ENCODE assay signal across 8 cellular contexts in genomic region chr3:94336076-94336741, GRCh38.
DNase-seq lines count a peak whose midpoint lies in the region; ATAC-seq and TF ChIP-seq lines count a peak whose summit lies in the region.

No MANE protein-coding gene starts in this region.

- no peak overlapping the region for H3K4me3 Mint-ChIP-seq in WTC11

- ATAC-seq in WTC11 (peak; percentile 99), GM21619 (IDR thresholded peaks at IDR 0.05; ENCODE audit: unreplicated experiment) (no peak), HG03439 (IDR thresholded peaks at IDR 0.05; ENCODE audit: unreplicated experiment) (no peak)

- POLR2A ChIA-PET in WTC11 (lab: Charles Lee) = no interaction called here

- H3K27ac Mint-ChIP-seq in WTC11 = no peak overlapping the region

- H3K4me1 Mint-ChIP-seq in WTC11 = peaks cover 8% of the 10 kb centered on the region

- peaks cover 5% of the 10 kb centered on the region; the same call in 1 of the 2 replicates for H3K9me3 Mint-ChIP-seq in WTC11

- peak; percentile 29; the same call in 1 of the 2 replicates for TF ChIP-seq CTCF in WTC11 (IDR thresholded peaks at IDR 0.05)

- no peaks in the 10 kb centered on the region for H3K27me3 Mint-ChIP-seq in WTC11 (ENCODE audit: low read depth)

- DNase-seq in AG08395 (ENCODE audit: low spot score) (peak; percentile 2), HS-27A (ENCODE audit: low read depth) (peak; percentile 48), WTC11 (ENCODE audit: low spot score) (no peak), iPS-NIHi7 (ENCODE audit: extremely low spot score) (peak; percentile 68), SHP77 treated with DMSO at 0.1 percent for 48 hours (lab: John Stamatoyannopoulos, UW) (no peak), mesenteric fat pad (ENCODE audit: low spot score) (no peak)

- CTCF ChIA-PET in WTC11 (lab: Charles Lee) = interaction anchor here (0.9 to 1.6 kb wide), 3 partner anchors 32 to 86 kb away, joined by 3 to 8 read pairs (median 3); no protein-coding TSS in a partner anchor

- H3K36me3 Mint-ChIP-seq in WTC11 = no peaks in the 10 kb centered on the region

TF ChIP-seq in WTC11, 78 proteins besides CTCF, POLR2A, EP300 and RAD21:
- no peak for TF ChIP-seq JAZF1 (CRISPR knock-in tag; IDR thresholded peaks at IDR 0.05)
- TF ChIP-seq JUN (CRISPR knock-in tag; IDR thresholded peaks at IDR 0.05) = no peak
- no peak for TF ChIP-seq NFATC4 (CRISPR knock-in tag; IDR thresholded peaks at IDR 0.05)
- no peak for TF ChIP-seq RELA (CRISPR knock-in tag; IDR thresholded peaks at IDR 0.05; ENCODE audit: borderline replicate concordance)
- TF ChIP-seq, protein P1, sequence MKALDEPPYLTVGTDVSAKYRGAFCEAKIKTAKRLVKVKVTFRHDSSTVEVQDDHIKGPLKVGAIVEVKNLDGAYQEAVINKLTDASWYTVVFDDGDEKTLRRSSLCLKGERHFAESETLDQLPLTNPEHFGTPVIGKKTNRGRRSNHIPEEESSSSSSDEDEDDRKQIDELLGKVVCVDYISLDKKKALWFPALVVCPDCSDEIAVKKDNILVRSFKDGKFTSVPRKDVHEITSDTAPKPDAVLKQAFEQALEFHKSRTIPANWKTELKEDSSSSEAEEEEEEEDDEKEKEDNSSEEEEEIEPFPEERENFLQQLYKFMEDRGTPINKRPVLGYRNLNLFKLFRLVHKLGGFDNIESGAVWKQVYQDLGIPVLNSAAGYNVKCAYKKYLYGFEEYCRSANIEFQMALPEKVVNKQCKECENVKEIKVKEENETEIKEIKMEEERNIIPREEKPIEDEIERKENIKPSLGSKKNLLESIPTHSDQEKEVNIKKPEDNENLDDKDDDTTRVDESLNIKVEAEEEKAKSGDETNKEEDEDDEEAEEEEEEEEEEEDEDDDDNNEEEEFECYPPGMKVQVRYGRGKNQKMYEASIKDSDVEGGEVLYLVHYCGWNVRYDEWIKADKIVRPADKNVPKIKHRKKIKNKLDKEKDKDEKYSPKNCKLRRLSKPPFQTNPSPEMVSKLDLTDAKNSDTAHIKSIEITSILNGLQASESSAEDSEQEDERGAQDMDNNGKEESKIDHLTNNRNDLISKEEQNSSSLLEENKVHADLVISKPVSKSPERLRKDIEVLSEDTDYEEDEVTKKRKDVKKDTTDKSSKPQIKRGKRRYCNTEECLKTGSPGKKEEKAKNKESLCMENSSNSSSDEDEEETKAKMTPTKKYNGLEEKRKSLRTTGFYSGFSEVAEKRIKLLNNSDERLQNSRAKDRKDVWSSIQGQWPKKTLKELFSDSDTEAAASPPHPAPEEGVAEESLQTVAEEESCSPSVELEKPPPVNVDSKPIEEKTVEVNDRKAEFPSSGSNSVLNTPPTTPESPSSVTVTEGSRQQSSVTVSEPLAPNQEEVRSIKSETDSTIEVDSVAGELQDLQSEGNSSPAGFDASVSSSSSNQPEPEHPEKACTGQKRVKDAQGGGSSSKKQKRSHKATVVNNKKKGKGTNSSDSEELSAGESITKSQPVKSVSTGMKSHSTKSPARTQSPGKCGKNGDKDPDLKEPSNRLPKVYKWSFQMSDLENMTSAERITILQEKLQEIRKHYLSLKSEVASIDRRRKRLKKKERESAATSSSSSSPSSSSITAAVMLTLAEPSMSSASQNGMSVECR (CRISPR knock-in tag; IDR thresholded peaks at IDR 0.05; ENCODE audit: borderline replicate concordance) = no peak
- TF ChIP-seq, protein P2, sequence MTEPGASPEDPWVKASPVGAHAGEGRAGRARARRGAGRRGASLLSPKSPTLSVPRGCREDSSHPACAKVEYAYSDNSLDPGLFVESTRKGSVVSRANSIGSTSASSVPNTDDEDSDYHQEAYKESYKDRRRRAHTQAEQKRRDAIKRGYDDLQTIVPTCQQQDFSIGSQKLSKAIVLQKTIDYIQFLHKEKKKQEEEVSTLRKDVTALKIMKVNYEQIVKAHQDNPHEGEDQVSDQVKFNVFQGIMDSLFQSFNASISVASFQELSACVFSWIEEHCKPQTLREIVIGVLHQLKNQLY (CRISPR knock-in tag; IDR thresholded peaks at IDR 0.05) = no peak
- TF ChIP-seq, protein P3, sequence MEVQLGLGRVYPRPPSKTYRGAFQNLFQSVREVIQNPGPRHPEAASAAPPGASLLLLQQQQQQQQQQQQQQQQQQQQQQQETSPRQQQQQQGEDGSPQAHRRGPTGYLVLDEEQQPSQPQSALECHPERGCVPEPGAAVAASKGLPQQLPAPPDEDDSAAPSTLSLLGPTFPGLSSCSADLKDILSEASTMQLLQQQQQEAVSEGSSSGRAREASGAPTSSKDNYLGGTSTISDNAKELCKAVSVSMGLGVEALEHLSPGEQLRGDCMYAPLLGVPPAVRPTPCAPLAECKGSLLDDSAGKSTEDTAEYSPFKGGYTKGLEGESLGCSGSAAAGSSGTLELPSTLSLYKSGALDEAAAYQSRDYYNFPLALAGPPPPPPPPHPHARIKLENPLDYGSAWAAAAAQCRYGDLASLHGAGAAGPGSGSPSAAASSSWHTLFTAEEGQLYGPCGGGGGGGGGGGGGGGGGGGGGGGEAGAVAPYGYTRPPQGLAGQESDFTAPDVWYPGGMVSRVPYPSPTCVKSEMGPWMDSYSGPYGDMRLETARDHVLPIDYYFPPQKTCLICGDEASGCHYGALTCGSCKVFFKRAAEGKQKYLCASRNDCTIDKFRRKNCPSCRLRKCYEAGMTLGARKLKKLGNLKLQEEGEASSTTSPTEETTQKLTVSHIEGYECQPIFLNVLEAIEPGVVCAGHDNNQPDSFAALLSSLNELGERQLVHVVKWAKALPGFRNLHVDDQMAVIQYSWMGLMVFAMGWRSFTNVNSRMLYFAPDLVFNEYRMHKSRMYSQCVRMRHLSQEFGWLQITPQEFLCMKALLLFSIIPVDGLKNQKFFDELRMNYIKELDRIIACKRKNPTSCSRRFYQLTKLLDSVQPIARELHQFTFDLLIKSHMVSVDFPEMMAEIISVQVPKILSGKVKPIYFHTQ (CRISPR knock-in tag; IDR thresholded peaks at IDR 0.05) = no peak
- TF ChIP-seq ZSCAN18 (CRISPR knock-in tag; IDR thresholded peaks at IDR 0.05) = no peak
TF ChIP-seq in WTC11: peak in this region for 0.

Comparison
In these comparisons a context has a peak if more than half of its experiments do, and no peak if none do; other contexts are left out.
1. DNase-seq: peak in AG08395 (single experiment), HS-27A (single experiment) and iPS-NIHi7 (single experiment); none in WTC11 (single experiment), SHP77 treated with DMSO at 0.1 percent for 48 hours (single experiment) and mesenteric fat pad (single experiment).